20 cellular contexts compared by ENCODE assay signal in the genomic region with DNA sequence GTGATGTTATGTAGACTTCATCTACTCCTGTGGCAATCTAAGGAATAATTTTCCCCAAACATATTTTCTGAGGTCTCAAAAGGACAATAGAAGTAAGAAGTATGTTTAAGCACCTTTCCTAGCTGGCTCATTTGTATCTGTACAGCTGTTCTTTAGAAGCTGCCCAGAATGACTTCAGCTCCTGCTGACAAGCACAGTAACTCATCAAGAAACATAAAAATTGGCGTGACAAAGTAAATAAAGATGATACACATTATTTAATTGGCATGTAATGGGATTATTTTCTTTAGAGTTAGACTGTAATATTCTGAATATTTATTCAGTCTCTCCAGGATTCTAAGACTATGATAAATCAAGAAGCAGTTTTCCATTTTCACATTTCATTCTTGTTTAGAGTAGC.
DNase-seq lines count a peak whose midpoint lies in the region; ATAC-seq and TF ChIP-seq lines count a peak whose summit lies in the region.
"Had no signal": no experiment of that assay in that cellular context is flagged by ENCODE, and none has a peak within 500 bp of the region (broad histone marks: within the 10 kb centered on the region; RNA-seq: fewer than 3 reads in every experiment).

No MANE protein-coding gene starts in this region.

- peak; percentile 41 for DNase-seq in NCI-H748 (lab: John Stamatoyannopoulos, UW; ENCODE audit: unreplicated experiment)
- no peak for DNase-seq in NCI-H748 treated with DMSO at 0.1 percent for 48 hours (lab: John Stamatoyannopoulos, UW)
- DNase-seq in NCI-H146 (lab: John Stamatoyannopoulos, UW) = peak; percentile 56
- DNase-seq in astrocyte of the cerebellum (ENCODE audit: low read depth) = peak; percentile 52
- no peak for DNase-seq in thyroid gland
- DNase-seq in NCI-H1105 treated with DMSO at 0.1 percent for 48 hours (lab: John Stamatoyannopoulos, UW) = no peak
- no peak for DNase-seq in NOMO-1 treated with DMSO at 0.1 percent for 48 hours (lab: John Stamatoyannopoulos, UW; ENCODE audit: unreplicated experiment)
- DNase-seq: ACHN; activated CD4-positive, CD25-positive, alpha-beta regulatory T cell treated with anti-CD3 and anti-CD28 coated beads, Interleukin-2, amount 50 U/mL, for 72 hours; activated CD8-positive, alpha-beta T cell treated with anti-CD3 and anti-CD28 coated beads, Interleukin-2, amount 10 ng/mL, durations not matched to agents 7 days and 5 days; activated T-cell treated with anti-CD3 and anti-CD28 coated beads, Interleukin-2, amount 50 U/mL, for 1 hour; adrenal gland; heart left ventricle; midbrain; NCI-H774; PC-3; SIG-M5; sigmoid colon had no signal

- H3K9me3 ChIP-seq in thyroid gland = no peaks in the 10 kb centered on the region
- H3K9me3 ChIP-seq: adrenal gland, BLaER1, heart left ventricle, sigmoid colon had no signal

- peaks cover 41% of the 10 kb centered on the region in 2 donors for H3K4me1 ChIP-seq in thyroid gland
- H3K4me1 ChIP-seq: adrenal gland, BLaER1, sigmoid colon had no signal

- peak overlapping the region in 2 of 3 donors; percentile 11 to 21 for H3K27ac ChIP-seq in thyroid gland
- H3K27ac ChIP-seq: adrenal gland, BLaER1, heart left ventricle, sigmoid colon had no signal

- H3K4me3 ChIP-seq in astrocyte of the cerebellum (ENCODE audit: low read depth, low read length) (no peak overlapping the region), thyroid gland (replicated peaks in 1 of 3) (no peak overlapping the region)
- H3K4me3 ChIP-seq: adrenal gland, BLaER1, heart left ventricle, sigmoid colon had no signal

- intact Hi-C loops in thyroid gland (cut with DNase I) = no loop called here

- no peaks in the 10 kb centered on the region for H3K27me3 ChIP-seq in thyroid gland
- H3K27me3 ChIP-seq: BLaER1, heart left ventricle, sigmoid colon had no signal

- no peak for ATAC-seq in GM19395 (IDR thresholded peaks at IDR 0.05; ENCODE audit: unreplicated experiment)
- ATAC-seq: activated CD8-positive, alpha-beta T cell treated with anti-CD3 and anti-CD28 coated beads, Interleukin-2, amount 10 ng/mL, durations not matched to agents 7 days and 5 days; PC-3 had no signal

- TF ChIP-seq POLR2A in thyroid gland (IDR thresholded peaks at IDR 0.05) = no peak

- H3K36me3 ChIP-seq in thyroid gland = no peaks in the 10 kb centered on the region
- H3K36me3 ChIP-seq: adrenal gland, BLaER1, heart left ventricle, sigmoid colon had no signal

- 76 to 78% methylated on average over 1 of the region's 1 CpG for WGBS in thyroid gland, 2 donors

- in situ Hi-C loops in astrocyte of the cerebellum (cut with HindIII; ENCODE audit: low sequenced_read_pairs) = loop anchor here (25.0 kb wide), 1 partner anchor 93 kb away; no protein-coding TSS in a partner anchor

- TF ChIP-seq CTCF in astrocyte of the cerebellum (IDR thresholded peaks at IDR 0.05; ENCODE audit: low read depth, low read length, missing control alignments) = no peak
- no peak for TF ChIP-seq CTCF in thyroid gland (IDR thresholded peaks at IDR 0.05)

Comparison
In these comparisons a context has a peak if more than half of its experiments do, and no peak if none do; other contexts are left out.
1. DNase-seq: peak in NCI-H748 (single experiment), NCI-H146 (single experiment) and astrocyte of the cerebellum (single experiment); none in NCI-H748 treated with DMSO at 0.1 percent for 48 hours (single experiment), thyroid gland (0 of 2), NCI-H1105 treated with DMSO at 0.1 percent for 48 hours (single experiment) and NOMO-1 treated with DMSO at 0.1 percent for 48 hours (single experiment).